8 cellular contexts compared by ENCODE assay signal in genomic region chr17:34980681-34981537, GRCh38. TPM values are rescaled to one million over a fixed set of nuclear protein-coding genes. Genes with fewer than 3 reads are reported as not detected.
A peak's percentile ranks its signal among the peaks of the same experiment; 100 is the strongest.
DNase-seq lines count a peak whose midpoint lies in the region; ATAC-seq and TF ChIP-seq lines count a peak whose summit lies in the region.

No MANE protein-coding gene starts in this region.

- TF ChIP-seq CTCF in dorsolateral prefrontal cortex (IDR thresholded peaks at IDR 0.05 in 54 of 56, conservative IDR thresholded peaks at IDR 0.05 in 2 of 56; ENCODE audit: low read depth in 1 of 56, partially characterized antibody in 56 of 56) = peak in 33 of 56 donors; percentile 13 to 54 (median 33)
- TF ChIP-seq CTCF in lower lobe of right lung (IDR thresholded peaks at IDR 0.05) = peak; percentile 49

- ATAC-seq in GM18868 (IDR thresholded peaks at IDR 0.05; ENCODE audit: unreplicated experiment) = peak; percentile 83
- ATAC-seq in HG03097 (IDR thresholded peaks at IDR 0.05; ENCODE audit: low FRiP score, unreplicated experiment) = peak; percentile 79
- ATAC-seq in lower lobe of right lung = peak; percentile 97

- peaks cover 23% of the 10 kb centered on the region for H3K4me1 ChIP-seq in lower lobe of right lung

- DNase-seq in AG20443 (ENCODE audit: low spot score) (peak; percentile 96), NCI-H2227 treated with DMSO at 0.1 percent for 48 hours (lab: John Stamatoyannopoulos, UW) (peak; percentile 39), dorsolateral prefrontal cortex (peak in 9 of 10 donors; percentile 41 to 73 (median 61)), lower lobe of right lung (peak; percentile 88)
- peak; percentile 81 to 86 for DNase-seq in activated CD4-positive, alpha-beta T cell treated with anti-CD3 and anti-CD28 coated beads for 4 hours
- peak; percentile 16 to 69 (median 33) for DNase-seq in stimulated activated CD4-positive, alpha-beta T cell treated with anti-CD3 and anti-CD28 coated beads, TNF-alpha, amount 100 ng/mL, for 1 hour (ENCODE audit: low read depth in 3 of 3, low spot score in 1 of 3)

- H3K27me3 ChIP-seq in dorsolateral prefrontal cortex (no peaks in the 10 kb centered on the region), lower lobe of right lung (ENCODE audit: low read depth) (no peaks in the 10 kb centered on the region)

- H3K27ac ChIP-seq in dorsolateral prefrontal cortex = peak overlapping the region; percentile 77 to 99 (median 94)
- peak overlapping the region; percentile 99 for H3K27ac ChIP-seq in lower lobe of right lung

- H3K9me3 ChIP-seq in lower lobe of right lung = no peaks in the 10 kb centered on the region

- H3K36me3 ChIP-seq in lower lobe of right lung = peaks cover 4% of the 10 kb centered on the region

- H3K4me3 ChIP-seq in dorsolateral prefrontal cortex = peak overlapping the region; percentile 55 to 100 (median 95)
- H3K4me3 ChIP-seq in lower lobe of right lung = peak overlapping the region; percentile 77

- intact Hi-C loops in dorsolateral prefrontal cortex (cut with DNase I) = loop anchor here (1.0 to 10.0 kb wide), 5 partner anchors 20 to 396 kb away; partner anchors contain the start of genes CCT6B (in 2 of the 2), ZNF830 (in 2 of the 2) and RAD51D (in 1 of the 2)
- intact Hi-C loops in lower lobe of right lung (cut with DNase I) = no loop called here

RNA-seq across cellular contexts. Expression of gene LIG3, which starts 0.6 kb away (rescaled TPM):
- total RNA-seq in dorsolateral prefrontal cortex (10 to 100 TPM; 30.3 to 62.9 (median 43.1) TPM), lower lobe of right lung (26.6 TPM)

RNA-seq across cellular contexts. Expression of gene ZNF830, which starts 19.6 kb away (rescaled TPM):
- total RNA-seq in dorsolateral prefrontal cortex (10 to 100 TPM in 119 of 120 experiments, 1 to 10 TPM in 1; 9.3 to 22.0 (median 15.2) TPM), lower lobe of right lung (17.8 TPM)

RNA-seq across cellular contexts. Expression of gene CCT6B, which starts 19.6 kb away (rescaled TPM):
- total RNA-seq in dorsolateral prefrontal cortex = 1 to 10 TPM; 1.3 to 9.3 (median 4.1) TPM
- total RNA-seq in lower lobe of right lung = 1.5 TPM

Comparison
In these comparisons a context has a peak if more than half of its experiments do, and no peak if none do; other contexts are left out.
1. Peak in every context shown above with its lines: DNase-seq, ATAC-seq, H3K4me3 ChIP-seq and H3K27ac ChIP-seq.
2. DNase-seq: peak in every context shown above with its lines; median percentile 96 in AG20443; 88 in lower lobe of right lung; 84 in activated CD4-positive, alpha-beta T cell treated with anti-CD3 and anti-CD28 coated beads for 4 hours; 61 in dorsolateral prefrontal cortex; 39 in NCI-H2227 treated with DMSO at 0.1 percent for 48 hours; 33 in stimulated activated CD4-positive, alpha-beta T cell treated with anti-CD3 and anti-CD28 coated beads, TNF-alpha, amount 100 ng/mL, for 1 hour.